25 cellular contexts compared by ENCODE assay signal in genomic region chr2:47551800-47552525, GRCh38. TPM values are rescaled to one million over a fixed set of nuclear protein-coding genes. Genes with fewer than 3 reads are reported as not detected.
"Had no signal": no experiment of that assay in that cellular context is flagged by ENCODE, and none has a peak within 500 bp of the region (broad histone marks: within the 10 kb centered on the region; RNA-seq: fewer than 3 reads in every experiment).

No MANE protein-coding gene starts in this region.

- H3K4me1 Mint-ChIP-seq: activated B cell treated with CpG ODN at 0.5 μM for 24 hours; activated CD4-positive, alpha-beta T cell treated with anti-CD3 and anti-CD28 coated beads, Interleukin-2, amount 10 ng/mL, durations not matched to agents 24 days and 14 days; activated naive CD8-positive, alpha-beta T cell treated with anti-CD3 and anti-CD28 coated beads, Interleukin-2, amount 50 U/mL, for 24 hours; central memory CD8-positive, alpha-beta T cell; T-helper 17 cell had no signal

- H3K4me3 Mint-ChIP-seq: activated B cell treated with CpG ODN at 0.5 μM for 24 hours; activated CD4-positive, alpha-beta T cell treated with anti-CD3 and anti-CD28 coated beads, Interleukin-2, amount 10 ng/mL, durations not matched to agents 24 days and 14 days; activated naive CD8-positive, alpha-beta T cell treated with anti-CD3 and anti-CD28 coated beads, Interleukin-2, amount 50 U/mL, for 24 hours; activated T-cell treated with anti-CD3 and anti-CD28 coated beads, Interleukin-2, amount 50 U/mL, for 4 hours; central memory CD8-positive, alpha-beta T cell; T-helper 17 cell had no signal

- ATAC-seq: activated naive CD4-positive, alpha-beta T cell treated with anti-CD3 and anti-CD28 coated beads, Interleukin-2, amount 50 U/mL, for 72 hours; activated naive CD8-positive, alpha-beta T cell treated with anti-CD3 and anti-CD28 coated beads, Interleukin-2, amount 50 U/mL, for 24 hours; activated T-cell treated with anti-CD3 and anti-CD28 coated beads, Interleukin-2, amount 50 U/mL, for 4 hours; body of pancreas; T-helper 17 cell had no signal

- H3K27me3 ChIP-seq: ascending aorta, body of pancreas had no signal

- H3K9me3 ChIP-seq: body of pancreas had no signal

- H3K27ac ChIP-seq: ascending aorta, body of pancreas, PC-9 had no signal

- H3K27me3 Mint-ChIP-seq: activated B cell treated with CpG ODN at 0.5 μM for 24 hours; activated CD4-positive, alpha-beta T cell treated with anti-CD3 and anti-CD28 coated beads, Interleukin-2, amount 10 ng/mL, durations not matched to agents 24 days and 14 days; activated naive CD8-positive, alpha-beta T cell treated with anti-CD3 and anti-CD28 coated beads, Interleukin-2, amount 50 U/mL, for 24 hours; T-helper 17 cell had no signal

- H3K27ac Mint-ChIP-seq: activated B cell treated with CpG ODN at 0.5 μM for 24 hours; activated CD4-positive, alpha-beta T cell treated with anti-CD3 and anti-CD28 coated beads, Interleukin-2, amount 10 ng/mL, durations not matched to agents 24 days and 14 days; activated naive CD4-positive, alpha-beta T cell treated with anti-CD3 and anti-CD28 coated beads, Interleukin-2, amount 50 U/mL, for 72 hours; activated naive CD8-positive, alpha-beta T cell treated with anti-CD3 and anti-CD28 coated beads, Interleukin-2, amount 50 U/mL, for 24 hours; T-helper 17 cell had no signal

- H3K4me3 ChIP-seq: ascending aorta, body of pancreas, PC-9 had no signal

- H3K36me3 ChIP-seq: ascending aorta had no signal

- DNase-seq: activated B cell treated with CpG ODN at 0.5 μM for 24 hours; activated CD4-positive, alpha-beta T cell treated with anti-CD3 and anti-CD28 coated beads for 1 hour; activated CD4-positive, alpha-beta T cell treated with anti-CD3 and anti-CD28 coated beads, Interleukin-2, amount 10 ng/mL, durations not matched to agents 24 days and 14 days; activated CD4-positive, alpha-beta T cell treated with anti-CD3 and anti-CD28 coated beads, Interleukin-2, amount 50 U/mL, for 48 hours; activated effector memory CD4-positive, alpha-beta T cell treated with anti-CD3 and anti-CD28 coated beads, Interleukin-2, amount 50 U/mL, for 16 hours; activated naive CD4-positive, alpha-beta T cell treated with Interleukin-2 at 50 U/mL for 16 hours; activated naive CD8-positive, alpha-beta T cell treated with anti-CD3 and anti-CD28 coated beads, Interleukin-2, amount 50 U/mL, for 24 hours; activated T-cell treated with anti-CD3 and anti-CD28 coated beads, Interleukin-2, amount 50 U/mL, for 4 hours; amniotic stem cell; body of pancreas; KBM-7; MM.1S; NCI-H1105; NCI-H1436; NCI-H187; NCI-H2081; NCI-H510A treated with DMSO at 0.1 percent for 48 hours; PC-9; SHP77 treated with DMSO at 0.1 percent for 48 hours; T-helper 17 cell; T-helper 9 cell had no signal

- H3K9me3 Mint-ChIP-seq: central memory CD8-positive, alpha-beta T cell had no signal

- H3K4me1 ChIP-seq: ascending aorta, body of pancreas had no signal

RNA-seq across cellular contexts. Expression of gene KCNK12, which starts 18.8 kb away (rescaled TPM):
- total RNA-seq: ascending aorta, PC-9, SK-MEL-5 had no signal
